In genomic region chr15:72636519-72637282, GRCh38 we compare ENCODE assay signal across 8 cellular contexts. TPM values are rescaled to one million over a fixed set of nuclear protein-coding genes. Genes with fewer than 3 reads are reported as not detected.
DNase-seq lines count a peak whose midpoint lies in the region; ATAC-seq, FAIRE-seq and TF ChIP-seq lines count a peak whose summit lies in the region.
"Not testable (repeated sequence)": the region's sequence is repeated elsewhere in the genome, so short reads cannot be mapped to it uniquely, and the experiment has no call there.

No MANE protein-coding gene starts in this region.

- DNase-seq in CD1c-positive myeloid dendritic cell (ENCODE audit: extremely low spot score): peak; percentile 79
- peak; percentile 63 for DNase-seq in H4 (ENCODE audit: low spot score)
- DNase-seq in MM.1S: peak; percentile 74
- peak; percentile 70 to 76 for DNase-seq in activated CD4-positive, alpha-beta T cell treated with anti-CD3 and anti-CD28 coated beads, Interleukin-2, amount 50 U/mL, for 48 hours
- DNase-seq in bronchial epithelial cell (ENCODE audit: low read depth): peak; percentile 40
- DNase-seq in left ventricle myocardium superior: peak; percentile 84
- DNase-seq in neuronal stem cell (ENCODE audit: low spot score): peak; percentile 53
- peak; percentile 18 to 59 for DNase-seq in stimulated activated CD8-positive, alpha-beta memory T cell treated with anti-CD3 and anti-CD28 coated beads, Interleukin-15, amount 100 ng/mL, for 48 hours (ENCODE audit: low read depth in 2 of 2)

- H3K36me3 ChIP-seq in MM.1S (replicated peaks; ENCODE audit: insufficient read depth, low read length); bronchial epithelial cell (ENCODE audit: control insufficient read depth, insufficient read depth, low read length); neuronal stem cell (replicated peaks in 1 of 2; ENCODE audit: control insufficient read depth in 2 of 2, insufficient read depth in 2 of 2, low read length in 2 of 2): not testable (repeated sequence)

- WGBS in neuronal stem cell (ENCODE audit: extremely low coverage in 2 of 2, insufficient read length in 2 of 2, insufficient replicate concordance in 1 of 2), 2 donors: no CpG with 5 or more reads among the region's 43 CpGs

- not testable (repeated sequence) for H3K9me3 ChIP-seq in MM.1S (replicated peaks; ENCODE audit: insufficient read depth, low read length); neuronal stem cell (replicated peaks in 1 of 2; ENCODE audit: control insufficient read depth in 2 of 2, insufficient read depth in 1 of 2, low read depth in 1 of 2, low read length in 2 of 2)

- not testable (repeated sequence) for H3K23ac ChIP-seq in neuronal stem cell (ENCODE audit: low read depth, low read length, poor library complexity)

- not testable (repeated sequence) for H3K79me1 ChIP-seq in neuronal stem cell (ENCODE audit: low read depth, low read length)

- ATAC-seq in left ventricle myocardium superior: peak; percentile 94

- not testable (repeated sequence) for H3K9ac ChIP-seq in MM.1S (ENCODE audit: low read length); neuronal stem cell (ENCODE audit: low read depth, low read length, poor library complexity)

- H3K4me3 ChIP-seq in MM.1S (ENCODE audit: low read length): not testable (repeated sequence)
- H3K4me3 ChIP-seq in bronchial epithelial cell (ENCODE audit: low read depth, low read length) (peak overlapping the region; percentile 37), neuronal stem cell (ENCODE audit: low read length in 2 of 2) (peak overlapping the region; percentile 47 to 73)

- H4K20me1 ChIP-seq in MM.1S (ENCODE audit: insufficient read depth, low read length): not testable (repeated sequence)

- not testable (repeated sequence) for H3K18ac ChIP-seq in neuronal stem cell (ENCODE audit: low read length)

- not testable (repeated sequence) for H2BK5ac ChIP-seq in neuronal stem cell (ENCODE audit: low read length)

- H3K4ac ChIP-seq in neuronal stem cell (ENCODE audit: low read length): not testable (repeated sequence)

- H2AK5ac ChIP-seq in neuronal stem cell (ENCODE audit: low read depth, low read length): not testable (repeated sequence)

- H4K8ac ChIP-seq in neuronal stem cell (ENCODE audit: low read depth, low read length): not testable (repeated sequence)

- H3F3A ChIP-seq in MM.1S (ENCODE audit: insufficient read depth, low read length): not testable (repeated sequence)

- H3K4me2 ChIP-seq in MM.1S (ENCODE audit: low read depth, low read length): not testable (repeated sequence)
- H3K4me2 ChIP-seq in neuronal stem cell (ENCODE audit: insufficient read depth, low read length, poor library complexity, severe bottlenecking): peak overlapping the region; percentile 25

- H3K9me2 ChIP-seq in MM.1S (replicated peaks; ENCODE audit: insufficient read depth, low read length): not testable (repeated sequence)

- H2AFZ ChIP-seq in MM.1S (ENCODE audit: low read length): not testable (repeated sequence)
- H2AFZ ChIP-seq in neuronal stem cell (ENCODE audit: low read length): peak overlapping the region; percentile 68

- not testable (repeated sequence) for H3K4me1 ChIP-seq in MM.1S (ENCODE audit: low read length); neuronal stem cell (ENCODE audit: control insufficient read depth in 2 of 2, insufficient read depth in 1 of 2, low read depth in 1 of 2, low read length in 2 of 2)

- not testable (repeated sequence) for H4K91ac ChIP-seq in neuronal stem cell (ENCODE audit: low read depth, low read length, poor library complexity)

- H2BK120ac ChIP-seq in neuronal stem cell (ENCODE audit: low read depth, low read length): not testable (repeated sequence)

- not testable (repeated sequence) for H2BK12ac ChIP-seq in neuronal stem cell (ENCODE audit: low read length)

- H3K27ac ChIP-seq in MM.1S (ENCODE audit: low read length); neuronal stem cell (replicated peaks; ENCODE audit: low read length): not testable (repeated sequence)

- intact Hi-C loops in left ventricle myocardium superior (cut with micrococcal nuclease): not testable (repeated sequence)

- TF ChIP-seq CTCF in MM.1S (IDR thresholded peaks at IDR 0.05; ENCODE audit: low read length); bronchial epithelial cell (IDR thresholded peaks at IDR 0.05; ENCODE audit: insufficient read depth, low read length, severe bottlenecking): not testable (repeated sequence)

- H3K14ac ChIP-seq in neuronal stem cell (ENCODE audit: low read length): not testable (repeated sequence)

- H2BK15ac ChIP-seq in neuronal stem cell (ENCODE audit: low read length): not testable (repeated sequence)

- not testable (repeated sequence) for H3K27me3 ChIP-seq in MM.1S (replicated peaks; ENCODE audit: insufficient read depth, low read length); bronchial epithelial cell (ENCODE audit: control insufficient read depth, insufficient read depth, low read length); neuronal stem cell (ENCODE audit: control insufficient read depth in 3 of 3, insufficient read depth in 3 of 3, low read depth in 1 of 3, low read length in 3 of 3)

- H3K79me2 ChIP-seq in MM.1S (ENCODE audit: low read length): not testable (repeated sequence)

- not testable (repeated sequence) for FAIRE-seq in bronchial epithelial cell (lab: Jason Lieb, UNC)

RNA-seq across cellular contexts. Expression of gene GOLGA6B, which starts 17.8 kb away (rescaled TPM):
- total RNA-seq in H4 (2014; rRNA removed; shearing (Covaris generic)): not detected in 2 replicates
- total RNA-seq in bronchial epithelial cell (not detected in 2 replicates), left ventricle myocardium superior (not detected)
- 0.08 TPM for polyA plus RNA-seq in neuronal stem cell (2013, experiment 1 of 2)
- 0.06 TPM for polyA plus RNA-seq in neuronal stem cell (2013, experiment 2 of 2)

RNA-seq across cellular contexts. Expression of gene HIGD2B, which starts 49.3 kb away (rescaled TPM):
- total RNA-seq in H4 (2014; rRNA removed; shearing (Covaris generic)): not detected in 2 replicates
- total RNA-seq in bronchial epithelial cell: 0.13 TPM in 1 of 2 replicates, not detected in the other
- total RNA-seq in left ventricle myocardium superior: not detected
- not detected for polyA plus RNA-seq in neuronal stem cell (2013, experiment 1 of 2)
- not detected for polyA plus RNA-seq in neuronal stem cell (2013, experiment 2 of 2)

RNA-seq across cellular contexts. Expression of gene BBS4, which starts 49.3 kb away (rescaled TPM):
- 24.8 and 49.8 TPM in 2 replicates for total RNA-seq in H4 (2014; rRNA removed; shearing (Covaris generic))
- 7.1 and 8.8 TPM in 2 replicates for total RNA-seq in bronchial epithelial cell
- total RNA-seq in left ventricle myocardium superior: 9.6 TPM
- 30.8 TPM for polyA plus RNA-seq in neuronal stem cell (2013, experiment 1 of 2)
- polyA plus RNA-seq in neuronal stem cell (2013, experiment 2 of 2): 31.4 TPM
